In the genomic region with DNA sequence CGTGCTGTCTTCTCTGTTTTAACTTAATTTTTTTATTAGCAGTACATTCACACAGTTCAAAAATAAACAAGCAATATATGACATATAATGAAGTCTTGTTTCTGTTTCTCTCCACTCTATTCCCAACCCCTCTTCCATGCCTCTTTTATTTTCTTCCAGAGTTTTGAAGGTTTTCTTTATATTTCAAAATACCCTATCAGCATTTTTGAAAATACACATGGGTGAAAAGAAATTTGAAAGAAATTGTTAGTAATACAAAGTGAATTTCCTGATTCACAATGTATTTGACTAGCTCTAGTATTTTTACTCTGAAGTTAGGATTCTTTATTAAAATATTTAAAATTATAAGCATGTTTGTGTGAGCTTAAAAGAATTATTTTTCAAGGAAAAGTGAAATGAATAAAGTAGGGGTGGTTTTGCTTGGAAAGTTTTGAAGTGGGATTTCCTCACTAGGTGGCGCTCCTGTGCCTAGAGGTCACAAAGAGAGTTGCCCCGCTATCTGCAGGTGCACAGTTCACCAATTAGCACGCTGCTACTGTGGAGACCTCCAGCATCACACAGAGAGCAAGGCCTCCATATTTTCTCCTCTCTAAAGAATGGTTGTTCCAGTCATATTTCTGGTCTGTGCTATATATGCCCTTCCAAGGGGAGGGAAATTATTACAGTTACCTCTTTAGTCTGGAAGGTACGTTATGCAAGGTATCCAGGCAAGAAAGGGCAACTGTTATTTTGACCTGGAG, we compare ENCODE assay signal across 8 cellular contexts. TPM values are rescaled to one million over a fixed set of nuclear protein-coding genes. Genes with fewer than 3 reads are reported as not detected.
A peak's percentile ranks its signal among the peaks of the same experiment; 100 is the strongest.
DNase-seq lines count a peak whose midpoint lies in the region; ATAC-seq and TF ChIP-seq lines count a peak whose summit lies in the region.

No MANE protein-coding gene starts in this region.

- no peaks in the 10 kb centered on the region for H3K4me1 ChIP-seq in BE2C

- H3K9me3 ChIP-seq in BE2C = no peaks in the 10 kb centered on the region

- peak; percentile 84 for ATAC-seq in GM18867 (IDR thresholded peaks at IDR 0.05; ENCODE audit: unreplicated experiment)
- peak; percentile 78 for ATAC-seq in HG03571 (IDR thresholded peaks at IDR 0.05; ENCODE audit: unreplicated experiment)
- no peak for ATAC-seq in HG03439 (IDR thresholded peaks at IDR 0.05; ENCODE audit: unreplicated experiment)

- peak; percentile 73 for DNase-seq in BE2C
- DNase-seq in OCI-M1 (lab: John Stamatoyannopoulos, UW) = peak; percentile 87
- peak; percentile 14 for DNase-seq in activated gamma-delta T cell treated with anti-CD3 and anti-CD28 coated beads, Interleukin-2, amount 50 U/mL, for 16 hours (ENCODE audit: low read depth)
- DNase-seq in hypothalamus (lab: John Stamatoyannopoulos, UW) = peak in 33 of 51 donors; percentile 1 to 62 (median 18)
- DNase-seq in stimulated activated CD4-positive, alpha-beta T cell treated with anti-CD3 and anti-CD28 coated beads, Interleukin-1b, Interleukin-23, amount 100 ng/mL, for 4 hours (ENCODE audit: low read depth in 2 of 2) = peak; percentile 37 to 38

- no peaks in the 10 kb centered on the region for H3K36me3 ChIP-seq in BE2C

- peaks cover 33% of the 10 kb centered on the region; the same call in 1 of the 2 replicates for H3K27me3 ChIP-seq in BE2C

- H3K4me3 ChIP-seq in BE2C (ENCODE audit: low read depth, low read length) = no peak overlapping the region

- peak; percentile 91 for TF ChIP-seq CTCF in BE2C (IDR thresholded peaks at IDR 0.05; ENCODE audit: low read depth, low read length)

RNA-seq across cellular contexts. Expression of a gene that starts 37.6 kb away (rescaled TPM):
- not detected for polyA plus RNA-seq in BE2C (2012; ENCODE audit: insufficient read depth, insufficient read length, low read depth)

Comparison
In these comparisons a context has a peak if more than half of its experiments do, and no peak if none do; other contexts are left out.
1. DNase-seq: peak in every context shown above with its lines; median percentile 87 in OCI-M1; 73 in BE2C; 38 in stimulated activated CD4-positive, alpha-beta T cell treated with anti-CD3 and anti-CD28 coated beads, Interleukin-1b, Interleukin-23, amount 100 ng/mL, for 4 hours; 18 in hypothalamus; 14 in activated gamma-delta T cell treated with anti-CD3 and anti-CD28 coated beads, Interleukin-2, amount 50 U/mL, for 16 hours.